Comparison of ENCODE assay signal across 18 cellular contexts in genomic region chr11:67395555-67396257, GRCh38. TPM values are rescaled to one million over a fixed set of nuclear protein-coding genes. Genes with fewer than 3 reads are reported as not detected.
A peak's percentile ranks its signal among the peaks of the same experiment; 100 is the strongest.
DNase-seq lines count a peak whose midpoint lies in the region; ATAC-seq and TF ChIP-seq lines count a peak whose summit lies in the region.
"Had no signal": no experiment of that assay in that cellular context is flagged by ENCODE, and none has a peak within 500 bp of the region (broad histone marks: within the 10 kb centered on the region; RNA-seq: fewer than 3 reads in every experiment).

No MANE protein-coding gene starts in this region.

- no peak for DNase-seq in activated naive CD4-positive, alpha-beta T cell treated with anti-CD3 and anti-CD28 coated beads for 36 hours
- no peak for DNase-seq in WTC11 (ENCODE audit: low spot score)
- DNase-seq in stimulated activated effector memory CD8-positive, alpha-beta T cell treated with anti-CD3 and anti-CD28 coated beads, Interleukin-12 subunit alpha, Interleukin-12 subunit beta, amount 100 ng/mL, for 72 hours (ENCODE audit: low spot score in 2 of 2): no peak
- DNase-seq in right atrium auricular region (ENCODE audit: low spot score): no peak
- DNase-seq in chondrocyte (ENCODE audit: low spot score): no peak
- DNase-seq: CD8-positive, alpha-beta T cell; glutamatergic neuron; left ventricle myocardium inferior; NCI-H1417 treated with DMSO at 0.1 percent for 48 hours; occipital lobe; Right ventricle myocardium superior; T-helper 1 cell; upper lobe of right lung had no signal

- H3K27me3 Mint-ChIP-seq in activated naive CD4-positive, alpha-beta T cell treated with anti-CD3 and anti-CD28 coated beads, Interleukin-2, amount 50 U/mL, for 24 hours: no peaks in the 10 kb centered on the region
- no peaks in the 10 kb centered on the region for H3K27me3 Mint-ChIP-seq in activated naive CD4-positive, alpha-beta T cell treated with anti-CD3 and anti-CD28 coated beads for 36 hours (ENCODE audit: low read depth)
- H3K27me3 Mint-ChIP-seq in WTC11 (ENCODE audit: low read depth) (no peaks in the 10 kb centered on the region), chondrocyte (ENCODE audit: low read depth) (no peaks in the 10 kb centered on the region)

- no peaks in the 10 kb centered on the region for H3K27me3 ChIP-seq in right atrium auricular region
- H3K27me3 ChIP-seq: upper lobe of right lung had no signal

- no peak overlapping the region for H3K27ac ChIP-seq in right atrium auricular region
- H3K27ac ChIP-seq: left ventricle myocardium inferior, upper lobe of right lung had no signal

- H3K9me3 ChIP-seq in right atrium auricular region: no peaks in the 10 kb centered on the region
- H3K9me3 ChIP-seq: left ventricle myocardium inferior, upper lobe of right lung had no signal

- peak overlapping the region; percentile 17 for H3K27ac Mint-ChIP-seq in activated naive CD4-positive, alpha-beta T cell treated with anti-CD3 and anti-CD28 coated beads, Interleukin-2, amount 50 U/mL, for 24 hours
- H3K27ac Mint-ChIP-seq in activated naive CD4-positive, alpha-beta T cell treated with anti-CD3 and anti-CD28 coated beads for 36 hours: no peak overlapping the region
- H3K27ac Mint-ChIP-seq in WTC11 (peak overlapping the region; percentile 86), chondrocyte (ENCODE audit: unreplicated experiment) (no peak overlapping the region)
- H3K27ac Mint-ChIP-seq in stimulated activated effector memory CD8-positive, alpha-beta T cell treated with anti-CD3 and anti-CD28 coated beads, Interleukin-12 subunit alpha, Interleukin-12 subunit beta, amount 100 ng/mL, for 72 hours: peak overlapping the region; percentile 90

- H3K4me3 ChIP-seq in right atrium auricular region: no peak overlapping the region
- H3K4me3 ChIP-seq: left ventricle myocardium inferior, upper lobe of right lung had no signal

- peaks cover 4% of the 10 kb centered on the region for H3K36me3 Mint-ChIP-seq in activated naive CD4-positive, alpha-beta T cell treated with anti-CD3 and anti-CD28 coated beads, Interleukin-2, amount 50 U/mL, for 24 hours
- peaks cover 23% of the 10 kb centered on the region for H3K36me3 Mint-ChIP-seq in activated naive CD4-positive, alpha-beta T cell treated with anti-CD3 and anti-CD28 coated beads for 36 hours (ENCODE audit: low read depth)
- H3K36me3 Mint-ChIP-seq in WTC11 (peaks cover 24% of the 10 kb centered on the region), chondrocyte (ENCODE audit: low read depth) (peaks cover 13% of the 10 kb centered on the region)
- H3K36me3 Mint-ChIP-seq in stimulated activated effector memory CD8-positive, alpha-beta T cell treated with anti-CD3 and anti-CD28 coated beads, Interleukin-12 subunit alpha, Interleukin-12 subunit beta, amount 100 ng/mL, for 72 hours: peaks cover 71% of the 10 kb centered on the region

- H3K4me3 Mint-ChIP-seq in activated naive CD4-positive, alpha-beta T cell treated with anti-CD3 and anti-CD28 coated beads, Interleukin-2, amount 50 U/mL, for 24 hours: no peak overlapping the region
- H3K4me3 Mint-ChIP-seq in activated naive CD4-positive, alpha-beta T cell treated with anti-CD3 and anti-CD28 coated beads for 36 hours: no peak overlapping the region
- no peak overlapping the region for H3K4me3 Mint-ChIP-seq in WTC11
- H3K4me3 Mint-ChIP-seq in stimulated activated effector memory CD8-positive, alpha-beta T cell treated with anti-CD3 and anti-CD28 coated beads, Interleukin-12 subunit alpha, Interleukin-12 subunit beta, amount 100 ng/mL, for 72 hours: no peak overlapping the region
- H3K4me3 Mint-ChIP-seq in chondrocyte (ENCODE audit: unreplicated experiment): no peak overlapping the region
- H3K4me3 Mint-ChIP-seq: CD8-positive, alpha-beta T cell; endodermal cell had no signal

- CTCF ChIA-PET in activated naive CD4-positive, alpha-beta T cell treated with anti-CD3 and anti-CD28 coated beads for 36 hours (lab: Charles Lee): interaction anchor here (1.3 to 1.7 kb wide), 4 partner anchors 13 to 49 kb away, joined by 3 to 9 read pairs (median 6); no protein-coding TSS in a partner anchor
- CTCF ChIA-PET in WTC11 (lab: Charles Lee): interaction anchor here (0.7 to 2.0 kb wide), 11 partner anchors 14 to 134 kb away, joined by 3 to 15 read pairs (median 5); partner anchors contain the start of genes POLD4 and TMEM134

- intact Hi-C loops in activated naive CD4-positive, alpha-beta T cell treated with anti-CD3 and anti-CD28 coated beads for 36 hours (cut with micrococcal nuclease): no loop called here

- no peak for ATAC-seq in WTC11
- ATAC-seq in stimulated activated effector memory CD8-positive, alpha-beta T cell treated with anti-CD3 and anti-CD28 coated beads, Interleukin-12 subunit alpha, Interleukin-12 subunit beta, amount 100 ng/mL, for 72 hours: no peak
- ATAC-seq: CD8-positive, alpha-beta T cell; sciatic nerve; upper lobe of right lung had no signal

- H3K9me3 Mint-ChIP-seq in activated naive CD4-positive, alpha-beta T cell treated with anti-CD3 and anti-CD28 coated beads, Interleukin-2, amount 50 U/mL, for 24 hours: no peaks in the 10 kb centered on the region
- H3K9me3 Mint-ChIP-seq in activated naive CD4-positive, alpha-beta T cell treated with anti-CD3 and anti-CD28 coated beads for 36 hours: no peaks in the 10 kb centered on the region
- H3K9me3 Mint-ChIP-seq in WTC11 (no peaks in the 10 kb centered on the region), chondrocyte (ENCODE audit: low read depth) (no peaks in the 10 kb centered on the region)
- no peaks in the 10 kb centered on the region for H3K9me3 Mint-ChIP-seq in stimulated activated effector memory CD8-positive, alpha-beta T cell treated with anti-CD3 and anti-CD28 coated beads, Interleukin-12 subunit alpha, Interleukin-12 subunit beta, amount 100 ng/mL, for 72 hours
- H3K9me3 Mint-ChIP-seq: CD8-positive, alpha-beta T cell; endodermal cell had no signal

- peaks cover 64% of the 10 kb centered on the region for H3K4me1 Mint-ChIP-seq in activated naive CD4-positive, alpha-beta T cell treated with anti-CD3 and anti-CD28 coated beads, Interleukin-2, amount 50 U/mL, for 24 hours
- peaks cover 55% of the 10 kb centered on the region for H3K4me1 Mint-ChIP-seq in activated naive CD4-positive, alpha-beta T cell treated with anti-CD3 and anti-CD28 coated beads for 36 hours (ENCODE audit: low read depth)
- H3K4me1 Mint-ChIP-seq in WTC11 (peaks cover 45% of the 10 kb centered on the region), chondrocyte (ENCODE audit: low read depth) (peaks cover 26% of the 10 kb centered on the region)
- H3K4me1 Mint-ChIP-seq in stimulated activated effector memory CD8-positive, alpha-beta T cell treated with anti-CD3 and anti-CD28 coated beads, Interleukin-12 subunit alpha, Interleukin-12 subunit beta, amount 100 ng/mL, for 72 hours: peaks cover 64% of the 10 kb centered on the region

- peaks cover 37% of the 10 kb centered on the region for H3K36me3 ChIP-seq in right atrium auricular region

- POLR2A ChIA-PET in WTC11 (lab: Charles Lee): interaction anchor here (0.5 to 1.9 kb wide), 7 partner anchors 9 to 41 kb away, joined by 3 to 7 read pairs (median 4); partner anchors contain the start of genes PTPRCAP and RPS6KB2

- H3K4me1 ChIP-seq in right atrium auricular region: peaks cover 0 to 40% of the 10 kb centered on the region in 2 donors

- TF ChIP-seq CTCF in WTC11 (IDR thresholded peaks at IDR 0.05) (no peak), right atrium auricular region (IDR thresholded peaks at IDR 0.05) (no peak), chondrocyte (IDR thresholded peaks at IDR 0.05) (no peak)

TF ChIP-seq in WTC11, 78 proteins besides CTCF, POLR2A, EP300 and RAD21:
- TF ChIP-seq, protein P1, sequence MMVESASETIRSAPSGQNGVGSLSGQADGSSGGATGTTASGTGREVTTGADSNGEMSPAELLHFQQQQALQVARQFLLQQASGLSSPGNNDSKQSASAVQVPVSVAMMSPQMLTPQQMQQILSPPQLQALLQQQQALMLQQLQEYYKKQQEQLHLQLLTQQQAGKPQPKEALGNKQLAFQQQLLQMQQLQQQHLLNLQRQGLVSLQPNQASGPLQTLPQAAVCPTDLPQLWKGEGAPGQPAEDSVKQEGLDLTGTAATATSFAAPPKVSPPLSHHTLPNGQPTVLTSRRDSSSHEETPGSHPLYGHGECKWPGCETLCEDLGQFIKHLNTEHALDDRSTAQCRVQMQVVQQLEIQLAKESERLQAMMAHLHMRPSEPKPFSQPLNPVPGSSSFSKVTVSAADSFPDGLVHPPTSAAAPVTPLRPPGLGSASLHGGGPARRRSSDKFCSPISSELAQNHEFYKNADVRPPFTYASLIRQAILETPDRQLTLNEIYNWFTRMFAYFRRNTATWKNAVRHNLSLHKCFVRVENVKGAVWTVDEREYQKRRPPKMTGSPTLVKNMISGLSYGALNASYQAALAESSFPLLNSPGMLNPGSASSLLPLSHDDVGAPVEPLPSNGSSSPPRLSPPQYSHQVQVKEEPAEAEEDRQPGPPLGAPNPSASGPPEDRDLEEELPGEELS (CRISPR knock-in tag; IDR thresholded peaks at IDR 0.05): no peak
- TF ChIP-seq ZBTB21 (CRISPR knock-in tag; IDR thresholded peaks at IDR 0.05; ENCODE audit: borderline replicate concordance): no peak
TF ChIP-seq in WTC11: peak in this region for 0.

RNA-seq across cellular contexts. Expression of gene RAD9A, which starts 3.9 kb away (rescaled TPM):
- 10 to 100 TPM; 29.5 to 30.7 TPM for total RNA-seq in activated naive CD4-positive, alpha-beta T cell treated with anti-CD3 and anti-CD28 coated beads for 36 hours
- 25.7 to 45.5 TPM (median 26.7 TPM) in 3 replicates for total RNA-seq in WTC11 (2021)
- total RNA-seq in right atrium auricular region: 1 to 10 TPM; 6.2 to 6.5 TPM
- total RNA-seq in chondrocyte: 11.1 to 14.6 TPM (median 11.6 TPM) in 3 replicates

RNA-seq across cellular contexts. Expression of gene PPP1CA, which starts 6.0 kb away (rescaled TPM):
- total RNA-seq in activated naive CD4-positive, alpha-beta T cell treated with anti-CD3 and anti-CD28 coated beads for 36 hours: 100 to 1,000 TPM; 202 to 204 TPM
- total RNA-seq in WTC11 (2021) (220 to 222 TPM (median 221 TPM) in 3 replicates), right atrium auricular region (100 to 1,000 TPM in 1 of 2 donors, 10 to 100 TPM in 1; 97.8 to 112 TPM), chondrocyte (95.2 to 113 TPM (median 109 TPM) in 3 replicates)

RNA-seq across cellular contexts. Expression of gene TBC1D10C, which starts 8.2 kb away (rescaled TPM):
- 10 to 100 TPM; 73.7 to 81.4 TPM for total RNA-seq in activated naive CD4-positive, alpha-beta T cell treated with anti-CD3 and anti-CD28 coated beads for 36 hours
- total RNA-seq in WTC11 (2021) (0.72 to 1.0 TPM (median 0.96 TPM) in 3 replicates), right atrium auricular region (1 to 10 TPM in 1 of 2 donors, under 1 TPM in 1; 0.33 to 1.4 TPM), chondrocyte (not detected in 3 replicates)
- total RNA-seq: fibroblast of lung, M059J had no signal

RNA-seq across cellular contexts. Expression of gene CARNS1, which starts 19.8 kb away (rescaled TPM):
- 1 to 10 TPM in 1 of 2 experiments, under 1 TPM in 1; 0.91 to 2.0 TPM for total RNA-seq in activated naive CD4-positive, alpha-beta T cell treated with anti-CD3 and anti-CD28 coated beads for 36 hours
- total RNA-seq in WTC11 (2021): 1.3 to 2.6 TPM (median 2.4 TPM) in 3 replicates
- total RNA-seq in right atrium auricular region: 1 to 10 TPM; 9.7 to 9.9 TPM
- total RNA-seq in chondrocyte: 0.36 to 1.8 TPM (median 1.8 TPM) in 3 replicates

RNA-seq across cellular contexts. Expression of gene CLCF1, which starts 22.3 kb away (rescaled TPM):
- total RNA-seq in activated naive CD4-positive, alpha-beta T cell treated with anti-CD3 and anti-CD28 coated beads for 36 hours: not detected
- total RNA-seq in WTC11 (2021): 0.48 to 0.92 TPM (median 0.92 TPM) in 3 replicates
- 10 to 100 TPM in 1 of 2 donors, 1 to 10 TPM in 1; 2.7 to 18.0 TPM for total RNA-seq in right atrium auricular region
- total RNA-seq in chondrocyte: 2.0 to 5.6 TPM (median 4.9 TPM) in 3 replicates
- total RNA-seq: occipital lobe had no signal

Comparison
In these comparisons a context has a peak if more than half of its experiments do, and no peak if none do; other contexts are left out.
1. H3K27ac Mint-ChIP-seq: peak in activated naive CD4-positive, alpha-beta T cell treated with anti-CD3 and anti-CD28 coated beads, Interleukin-2, amount 50 U/mL, for 24 hours (single experiment), WTC11 (single experiment) and stimulated activated effector memory CD8-positive, alpha-beta T cell treated with anti-CD3 and anti-CD28 coated beads, Interleukin-12 subunit alpha, Interleukin-12 subunit beta, amount 100 ng/mL, for 72 hours (single experiment); none in activated naive CD4-positive, alpha-beta T cell treated with anti-CD3 and anti-CD28 coated beads for 36 hours (single experiment) and chondrocyte (single experiment).
2. RNA of gene TBC1D10C, which starts 8.2 kb away (total RNA-seq): 73.7 to 81.4 TPM in activated naive CD4-positive, alpha-beta T cell treated with anti-CD3 and anti-CD28 coated beads for 36 hours; 0.33 to 1.4 TPM in right atrium auricular region, 0.72 to 1.0 TPM in WTC11 and not detected in chondrocyte; every median in the first group is over 10 times any median in the second.